ENCODE assay signal across 8 cellular contexts in the genomic region with DNA sequence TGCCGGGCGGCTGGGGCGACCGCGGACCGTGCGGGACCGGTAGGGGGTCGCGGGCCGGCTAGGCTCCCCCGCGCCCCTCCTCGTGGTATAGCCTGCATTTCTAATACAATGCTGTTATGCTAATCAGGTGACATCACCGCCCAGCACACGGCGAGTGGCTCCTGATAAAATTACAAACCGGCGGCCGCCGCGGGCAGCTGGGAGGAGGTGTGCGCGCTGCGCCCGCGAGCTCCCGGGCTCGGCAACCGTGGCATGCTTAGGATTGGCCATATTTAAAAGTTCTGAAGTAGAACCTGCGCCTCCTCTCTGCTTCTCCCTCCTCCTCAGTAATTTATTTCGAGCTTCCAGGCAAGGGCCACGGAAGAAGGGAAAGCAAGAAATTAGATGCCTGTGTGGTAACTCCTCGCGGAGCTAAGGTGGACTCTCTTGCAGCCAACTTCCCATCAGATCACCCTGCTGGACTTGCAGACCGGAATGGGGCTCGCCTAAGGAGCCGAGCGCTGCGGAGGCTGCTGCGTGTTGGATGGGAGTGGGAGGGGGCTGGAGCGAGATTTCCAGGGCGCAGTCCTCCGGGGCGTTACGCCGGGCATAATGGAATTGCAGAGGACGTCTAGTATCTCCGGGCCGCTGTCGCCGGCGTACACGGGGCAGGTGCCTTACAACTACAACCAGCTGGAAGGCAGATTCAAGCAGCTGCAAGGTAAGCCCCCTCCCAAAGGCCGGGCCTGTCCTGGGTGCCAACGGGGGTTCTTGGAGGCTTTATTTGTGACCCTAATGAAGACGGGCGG.
DNase-seq lines count a peak whose midpoint lies in the region; ATAC-seq and TF ChIP-seq lines count a peak whose summit lies in the region.

No MANE protein-coding gene starts in this region.

- ATAC-seq in GM21390 (IDR thresholded peaks at IDR 0.05; ENCODE audit: unreplicated experiment) = peak; percentile 48

- DNase-seq in DMS 273 (lab: John Stamatoyannopoulos, UW; ENCODE audit: unreplicated experiment) (peak; percentile 88), RKO (ENCODE audit: low spot score) (peak; percentile 87), activated gamma-delta T cell treated with Interleukin-2 at 50 U/mL for 16 hours (peak; percentile 55), glomerular visceral epithelial cell (ENCODE audit: extremely low spot score) (peak; percentile 76), ovary (peak; percentile 23 to 55 (median 41)), COLO829 (ENCODE audit: low spot score) (no peak)

- H3K27me3 ChIP-seq in HUES6 (ENCODE audit: control insufficient read depth, insufficient read depth, low read length) = no peaks in the 10 kb centered on the region
- H3K27me3 ChIP-seq in ovary = no peaks in the 10 kb centered on the region

- peak overlapping the region; percentile 82 for H3K4me3 ChIP-seq in HUES6 (ENCODE audit: low read depth, low read length)
- H3K4me3 ChIP-seq in ovary = peak overlapping the region; percentile 50

- intact Hi-C loops in ovary (cut with DNase I) = loop anchor here in 1 of 4 donors (5.0 kb wide), 1 partner anchor 79 kb away; no protein-coding TSS in a partner anchor

- H3K4me1 ChIP-seq in HUES6 (ENCODE audit: control insufficient read depth, insufficient read depth, low read length) (peaks cover 33% of the 10 kb centered on the region), ovary (ENCODE audit: insufficient read depth) (peaks cover 17% of the 10 kb centered on the region)

- no peak for TF ChIP-seq POLR2A in ovary (IDR thresholded peaks at IDR 0.05)

- H3K9me3 ChIP-seq in HUES6 (ENCODE audit: control insufficient read depth, insufficient read depth, low read depth, low read length) (no peaks in the 10 kb centered on the region), ovary (no peaks in the 10 kb centered on the region)

- H3K36me3 ChIP-seq in HUES6 (ENCODE audit: control insufficient read depth, insufficient read depth, low read length) (no peaks in the 10 kb centered on the region), ovary (no peaks in the 10 kb centered on the region)

- no peak for TF ChIP-seq CTCF in ovary (IDR thresholded peaks at IDR 0.05)

- 5 to 12% (median 6%) methylated on average over 56 to 58 of the region's 58 CpGs for WGBS in ovary, 3 donors

- peak overlapping the region; percentile 83 for H3K27ac ChIP-seq in HUES6 (ENCODE audit: low read depth, low read length)
- peak overlapping the region; percentile 44 to 62 for H3K27ac ChIP-seq in ovary

- peak overlapping the region; percentile 85 for H3K9ac ChIP-seq in HUES6 (ENCODE audit: low read length)

- TF ChIP-seq EP300 in ovary (IDR thresholded peaks at IDR 0.05) = no peak
